26 cellular contexts compared by ENCODE assay signal in genomic region chr14:90804292-90804671, GRCh38. TPM values are rescaled to one million over a fixed set of nuclear protein-coding genes. Genes with fewer than 3 reads are reported as not detected.
DNase-seq lines count a peak whose midpoint lies in the region; ATAC-seq and TF ChIP-seq lines count a peak whose summit lies in the region.
"Had no signal": no experiment of that assay in that cellular context is flagged by ENCODE, and none has a peak within 500 bp of the region (broad histone marks: within the 10 kb centered on the region; RNA-seq: fewer than 3 reads in every experiment).

No MANE protein-coding gene starts in this region.

- no peak for ATAC-seq in heart right ventricle
- ATAC-seq in GM21360 (IDR thresholded peaks at IDR 0.05; ENCODE audit: unreplicated experiment), result no peak
- ATAC-seq: activated T-cell treated with anti-CD3 and anti-CD28 coated beads, Interleukin-2, amount 50 U/mL, for 72 hours had no signal

- H3K9me3 ChIP-seq in heart right ventricle (no peaks in the 10 kb centered on the region), mesodermal cell (ENCODE audit: control insufficient read depth, low read length) (no peaks in the 10 kb centered on the region), thyroid gland (no peaks in the 10 kb centered on the region)
- H3K9me3 ChIP-seq: ascending aorta, tibial artery had no signal

- TF ChIP-seq POLR2A in thyroid gland (IDR thresholded peaks at IDR 0.05), result no peak

- TF ChIP-seq CTCF in heart right ventricle (IDR thresholded peaks at IDR 0.05) (no peak), chondrocyte (IDR thresholded peaks at IDR 0.05) (no peak), thyroid gland (IDR thresholded peaks at IDR 0.05) (no peak)

- WGBS in heart right ventricle, 2 donors, result 87 to 92% methylated on average over 9 of the region's 9 CpGs
- 89 to 93% methylated on average over 9 of the region's 9 CpGs for WGBS in mesodermal cell (ENCODE audit: insufficient coverage in 2 of 2), 2 experiments
- 67 to 69% methylated on average over 8 to 9 of the region's 9 CpGs for WGBS in thyroid gland, 2 donors

- H3K4me3 ChIP-seq in heart right ventricle (no peak overlapping the region), mesodermal cell (ENCODE audit: extremely low read depth, insufficient read depth, low read length, poor library complexity, severe bottlenecking) (no peak overlapping the region), thyroid gland (replicated peaks in 1 of 3) (no peak overlapping the region)
- H3K4me3 ChIP-seq: ascending aorta, smooth muscle cell, tibial artery had no signal

- H3K9me3 Mint-ChIP-seq in chondrocyte (ENCODE audit: low read depth), result no peaks in the 10 kb centered on the region
- H3K9me3 Mint-ChIP-seq: HFFc6, neural crest cell had no signal

- peak overlapping the region in 9 of 10 donors; percentile 35 to 77 (median 60) for H3K27ac ChIP-seq in heart right ventricle
- H3K27ac ChIP-seq in mesodermal cell (ENCODE audit: low read depth, low read length, severe bottlenecking), result peak overlapping the region; percentile 78
- H3K27ac ChIP-seq in thyroid gland, result no peak overlapping the region
- H3K27ac ChIP-seq: tibial artery had no signal

- no peak overlapping the region for H3K4me3 Mint-ChIP-seq in chondrocyte (ENCODE audit: unreplicated experiment)
- H3K4me3 Mint-ChIP-seq: activated T-cell treated with anti-CD3 and anti-CD28 coated beads, Interleukin-2, amount 50 U/mL, for 72 hours; B cell; HFFc6; neural crest cell had no signal

- H3K36me3 ChIP-seq in heart right ventricle, result no peaks in the 10 kb centered on the region
- H3K36me3 ChIP-seq in mesodermal cell (ENCODE audit: control insufficient read depth, insufficient read depth, low read length), result no peaks in the 10 kb centered on the region
- H3K36me3 ChIP-seq in thyroid gland, result no peaks in the 10 kb centered on the region
- H3K36me3 ChIP-seq: ascending aorta, tibial artery had no signal

- DNase-seq in heart right ventricle (no peak), cardiac septum (ENCODE audit: low spot score) (no peak), chondrocyte (ENCODE audit: low spot score) (no peak), thyroid gland (peak; percentile 36 to 65), HUDEP-2 (lab: John Stamatoyannopoulos, UW; ENCODE audit: unreplicated experiment in 76 of 76) (no peak), AG08396 (ENCODE audit: low spot score) (no peak)
- DNase-seq: activated CD4-positive, alpha-beta T cell treated with anti-CD3 and anti-CD28 coated beads for 4 hours; activated naive CD4-positive, alpha-beta T cell treated with anti-CD3 and anti-CD28 coated beads, Interleukin-2, amount 50 U/mL, for 16 hours; activated T-cell treated with anti-CD3 and anti-CD28 coated beads, Interleukin-2, amount 50 U/mL, for 72 hours; Calu3; cerebellar nuclear complex; effector CD8-positive, alpha-beta T cell; HFFc6; Karpas-422; NCI-H187 treated with DMSO at 0.1 percent for 48 hours; NCI-H82; stimulated activated CD4-positive, alpha-beta T cell treated with anti-CD3 and anti-CD28 coated beads, Interleukin-4, amount 100 ng/mL, for 1 hour; stimulated activated naive CD4-positive, alpha-beta T cell treated with Interleukin-2 at 50 U/mL for 16 hours; SW 1271 had no signal

- H3K4me1 Mint-ChIP-seq in chondrocyte (ENCODE audit: low read depth), result peaks cover 17% of the 10 kb centered on the region
- H3K4me1 Mint-ChIP-seq: B cell had no signal

- H3K27me3 Mint-ChIP-seq in chondrocyte (ENCODE audit: low read depth), result no peaks in the 10 kb centered on the region

- H3K4me1 ChIP-seq in heart right ventricle, result peaks cover 0 to 77% (median 55%) of the 10 kb centered on the region in 9 donors
- peaks cover 43% of the 10 kb centered on the region for H3K4me1 ChIP-seq in mesodermal cell (ENCODE audit: control insufficient read depth, insufficient read depth, low read length, poor library complexity, severe bottlenecking)
- peaks cover 0 to 7% of the 10 kb centered on the region in 2 donors for H3K4me1 ChIP-seq in thyroid gland

- H3K36me3 Mint-ChIP-seq in chondrocyte (ENCODE audit: low read depth), result no peaks in the 10 kb centered on the region

- intact Hi-C loops in heart right ventricle (cut with DNase I) (loop anchor here in 1 of 10 donors (5.0 kb wide), 1 partner anchor 42 kb away; no protein-coding TSS in a partner anchor), cardiac septum (cut with DNase I) (no loop called here), thyroid gland (cut with DNase I) (no loop called here)

- peak overlapping the region; percentile 17 for H3K27ac Mint-ChIP-seq in chondrocyte (ENCODE audit: unreplicated experiment)
- H3K27ac Mint-ChIP-seq: activated T-cell treated with anti-CD3 and anti-CD28 coated beads, Interleukin-2, amount 50 U/mL, for 72 hours; B cell; HFFc6 had no signal

- H3K27me3 ChIP-seq in heart right ventricle, result no peaks in the 10 kb centered on the region
- H3K27me3 ChIP-seq in thyroid gland, result no peaks in the 10 kb centered on the region
- H3K27me3 ChIP-seq: ascending aorta, tibial artery had no signal

RNA-seq across cellular contexts. Expression of gene TTC7B, which starts 11.9 kb away (rescaled TPM):
- total RNA-seq in heart right ventricle, result 10 to 100 TPM; 59.1 to 79.4 (median 66.6) TPM
- polyA plus RNA-seq in heart right ventricle, result 10 to 100 TPM; 23.0 to 23.5 TPM
- 64.9 TPM for total RNA-seq in cardiac septum
- total RNA-seq in chondrocyte, result 29.9 to 45.6 TPM (median 40.3 TPM) in 3 replicates
- polyA plus RNA-seq in mesodermal cell (2013, experiment 1 of 2), result 71.0 TPM
- polyA plus RNA-seq in mesodermal cell (2013, experiment 2 of 2), result 57.2 TPM
- 10 to 100 TPM; 19.1 to 87.6 (median 22.1) TPM for total RNA-seq in thyroid gland

Comparison
In these comparisons a context has a peak if more than half of its experiments do, and no peak if none do; other contexts are left out.
1. DNase-seq: peak in thyroid gland (2 of 2); none in heart right ventricle (0 of 2), cardiac septum (single experiment), chondrocyte (single experiment), HUDEP-2 (0 of 76) and AG08396 (single experiment).
2. H3K27ac ChIP-seq: peak in heart right ventricle (9 of 10) and mesodermal cell (single experiment); none in thyroid gland (0 of 3).